In the genomic region with DNA sequence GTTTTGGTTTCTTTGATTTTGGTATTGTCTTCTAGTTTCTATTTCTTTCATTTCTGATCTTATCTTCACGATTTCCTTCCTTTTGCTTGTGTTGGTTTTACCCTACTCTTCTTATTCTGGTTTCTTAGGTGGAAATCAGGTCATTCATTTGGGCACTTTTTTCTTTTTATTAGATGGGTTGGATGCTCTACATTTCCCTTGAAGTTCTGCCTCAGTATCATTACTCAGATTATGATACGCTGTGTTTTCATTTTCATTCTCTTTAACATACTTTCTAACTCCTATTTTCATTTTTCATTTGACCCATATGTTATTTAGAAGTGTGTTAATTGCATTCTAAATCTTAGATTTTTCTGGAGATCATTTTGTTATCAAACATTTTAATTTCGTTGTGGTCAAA, we compare ENCODE assay signal across 20 cellular contexts.
DNase-seq lines count a peak whose midpoint lies in the region; ATAC-seq, FAIRE-seq and TF ChIP-seq lines count a peak whose summit lies in the region.
"Had no signal": no experiment of that assay in that cellular context is flagged by ENCODE, and none has a peak within 500 bp of the region (broad histone marks: within the 10 kb centered on the region; RNA-seq: fewer than 3 reads in every experiment).

No MANE protein-coding gene starts in this region.

- SMC1A ChIA-PET in GM12878 (lab: Charles Lee; ENCODE audit: uncharacterized antibody, unreplicated experiment): interaction anchor here (15.0 kb wide), 1 partner anchor 14 kb away, joined by 338 read pairs; no protein-coding TSS in a partner anchor

- DNase-seq in activated CD4-positive, CD25-positive, alpha-beta regulatory T cell (lab: John Stamatoyannopoulos, UW): no peak
- DNase-seq in stimulated activated naive CD8-positive, alpha-beta T cell treated with anti-CD3 and anti-CD28 coated beads, Interleukin-15, Interleukin-2, amounts not matched to agents 100 U/mL and 50 U/mL, for 24 hours: no peak
- DNase-seq in GM12878 (ENCODE audit: low read depth, low spot score) (no peak), SK-N-SH (no peak), breast epithelium (ENCODE audit: low spot score in 2 of 2) (no peak)
- DNase-seq: 8988T, DMS 273 treated with DMSO at 0.1 percent for 48 hours, HCEC 1CT, Karpas-422, MM.1S, NCI-H1105, NCI-H1694 treated with DMSO at 0.1 percent for 48 hours, NCI-H446 treated with DMSO at 0.1 percent for 48 hours, NCI-H82 had no signal

- peak overlapping the region; percentile 11 for H3K4me3 Mint-ChIP-seq in stimulated activated naive CD8-positive, alpha-beta T cell treated with anti-CD3 and anti-CD28 coated beads, Interleukin-15, Interleukin-2, amounts not matched to agents 100 ng/mL and 50 ng/mL, for 24 hours

- H3K36me3 Mint-ChIP-seq in stimulated activated naive CD8-positive, alpha-beta T cell treated with anti-CD3 and anti-CD28 coated beads, Interleukin-15, Interleukin-2, amounts not matched to agents 100 ng/mL and 50 ng/mL, for 24 hours (ENCODE audit: low read depth): no peaks in the 10 kb centered on the region

- no peak for FAIRE-seq in GM12878 (lab: Jason Lieb, UNC)

- no peaks in the 10 kb centered on the region for H3K9me3 Mint-ChIP-seq in stimulated activated naive CD8-positive, alpha-beta T cell treated with anti-CD3 and anti-CD28 coated beads, Interleukin-15, Interleukin-2, amounts not matched to agents 100 ng/mL and 50 ng/mL, for 24 hours

- H3F3A ChIP-seq in SK-N-SH (replicated peaks; ENCODE audit: insufficient read depth): no peaks in the 10 kb centered on the region

- CTCF ChIA-PET in GM12878 (lab: Yijun Ruan, JAX) (interaction anchor here (9.6 to 17.2 kb wide), 2 partner anchors 20 to 186 kb away, joined by 100 to 345 read pairs; no protein-coding TSS in a partner anchor), SK-N-SH (lab: Yijun Ruan, JAX) (interaction anchor here (1.2 to 5.9 kb wide), 3 partner anchors 8 to 187 kb away, joined by 3 to 30 read pairs (median 4); no protein-coding TSS in a partner anchor)

- H3K9ac ChIP-seq in GM12878 (ENCODE audit: control insufficient read depth, insufficient read depth, low read length): no peak overlapping the region
- H3K9ac ChIP-seq in SK-N-SH: no peak overlapping the region
- H3K9ac ChIP-seq: BLaER1 had no signal

- H3K4me3 ChIP-seq in GM12878 (peak overlapping the region; percentile 26; the same call in 1 of the 2 replicates), SK-N-SH (ENCODE audit: low read depth in 2 of 2, low read length in 1 of 2) (no peak overlapping the region), breast epithelium (no peak overlapping the region)
- H3K4me3 ChIP-seq: BLaER1 had no signal

- H3K27ac ChIP-seq in GM12878 (ENCODE audit: control insufficient read depth, insufficient read depth) (no peak overlapping the region), SK-N-SH (ENCODE audit: low read depth in 2 of 2, low read length in 1 of 2) (no peak overlapping the region), breast epithelium (no peak overlapping the region)
- H3K27ac ChIP-seq: BLaER1 had no signal

- H3K4me1 Mint-ChIP-seq in stimulated activated naive CD8-positive, alpha-beta T cell treated with anti-CD3 and anti-CD28 coated beads, Interleukin-15, Interleukin-2, amounts not matched to agents 100 ng/mL and 50 ng/mL, for 24 hours (ENCODE audit: low read depth): peaks cover 35% of the 10 kb centered on the region

- H3K27ac Mint-ChIP-seq in stimulated activated naive CD8-positive, alpha-beta T cell treated with anti-CD3 and anti-CD28 coated beads, Interleukin-15, Interleukin-2, amounts not matched to agents 100 ng/mL and 50 ng/mL, for 24 hours: peak overlapping the region; percentile 50

- no peaks in the 10 kb centered on the region for H3K36me3 ChIP-seq in GM12878 (ENCODE audit: control insufficient read depth in 2 of 2, insufficient read depth in 2 of 2, low read length in 1 of 2)
- H3K36me3 ChIP-seq in SK-N-SH (replicated peaks in 1 of 2; ENCODE audit: control insufficient read depth in 1 of 2, insufficient read depth in 2 of 2, low read length in 1 of 2): no peaks in the 10 kb centered on the region
- no peaks in the 10 kb centered on the region for H3K36me3 ChIP-seq in breast epithelium
- H3K36me3 ChIP-seq: BLaER1 had no signal

- WGBS in GM12878 (ENCODE audit: insufficient coverage, insufficient replicate concordance, low lambda C conversion rate, missing lambda C conversion rate): 28% methylated on average over 3 of the region's 3 CpGs
- WGBS in SK-N-SH (ENCODE audit: low lambda C conversion rate): 5% methylated on average over 3 of the region's 3 CpGs

- peaks cover 7% of the 10 kb centered on the region for H3K27me3 Mint-ChIP-seq in stimulated activated naive CD8-positive, alpha-beta T cell treated with anti-CD3 and anti-CD28 coated beads, Interleukin-15, Interleukin-2, amounts not matched to agents 100 ng/mL and 50 ng/mL, for 24 hours

- no peak for TF ChIP-seq POLR2A in GM12878 (IDR thresholded peaks at IDR 0.05; ENCODE audit: low read depth, low read length)
- no peak for TF ChIP-seq POLR2A in breast epithelium (IDR thresholded peaks at IDR 0.05)

- TF ChIP-seq CTCF in GM12878 (IDR thresholded peaks at IDR 0.05 in 2 of 3, conservative IDR thresholded peaks at IDR 0.05 in 1 of 3; ENCODE audit: control insufficient read depth in 2 of 3, extremely low read depth in 1 of 3, insufficient read depth in 1 of 3, low read depth in 3 of 3, low read length in 3 of 3) (no peak), SK-N-SH (IDR thresholded peaks at IDR 0.05) (no peak), breast epithelium (IDR thresholded peaks at IDR 0.05) (no peak)

- H3K27me3 ChIP-seq in GM12878 (replicated peaks in 1 of 2; ENCODE audit: control insufficient read depth in 2 of 2, insufficient read depth in 2 of 2, low read length in 1 of 2): no peaks in the 10 kb centered on the region
- H3K27me3 ChIP-seq in SK-N-SH (ENCODE audit: insufficient read depth): peaks cover 51% of the 10 kb centered on the region
- H3K27me3 ChIP-seq in breast epithelium: peaks cover 0 to 11% of the 10 kb centered on the region in 2 donors
- H3K27me3 ChIP-seq: BLaER1 had no signal

- TF ChIP-seq RAD21 in GM12878 (IDR thresholded peaks at IDR 0.05; ENCODE audit: insufficient read depth, low read depth, low read length) (no peak), SK-N-SH (IDR thresholded peaks at IDR 0.05; ENCODE audit: low read length) (no peak)

- POLR2A ChIA-PET in GM12878 (lab: Charles Lee) (interaction anchor here (1.7 to 7.0 kb wide), 2 partner anchors 11 to 17 kb away, joined by 10 to 58 read pairs; no protein-coding TSS in a partner anchor), SK-N-SH (lab: Yijun Ruan, JAX) (no interaction called here)

- H4K20me1 ChIP-seq in GM12878 (ENCODE audit: control insufficient read depth, insufficient read depth) (no peaks in the 10 kb centered on the region), SK-N-SH (ENCODE audit: insufficient read depth) (no peaks in the 10 kb centered on the region)
- H4K20me1 ChIP-seq: BLaER1 had no signal

- H3K4me2 ChIP-seq in GM12878 (ENCODE audit: control insufficient read depth, insufficient read depth) (peak overlapping the region; percentile 43), SK-N-SH (no peak overlapping the region)
- H3K4me2 ChIP-seq: BLaER1 had no signal

- H3K4me1 ChIP-seq in GM12878 (ENCODE audit: control insufficient read depth, insufficient read depth, low read length) (peaks cover 45% of the 10 kb centered on the region), SK-N-SH (ENCODE audit: control insufficient read depth in 1 of 2, insufficient read depth in 2 of 2, low read depth in 1 of 2, low read length in 1 of 2) (no peaks in the 10 kb centered on the region), breast epithelium (no peaks in the 10 kb centered on the region)

- BruUV-seq in GM12878 (replicated peaks; lab: Mats Ljungman, UMichigan): no TSS peak

- intact Hi-C loops in GM12878 (cut with micrococcal nuclease; ENCODE audit: unreplicated experiment) (no loop called here), breast epithelium (cut with DNase I; ENCODE audit: low total_unique reads) (no loop called here)

- H3K9me2 ChIP-seq in SK-N-SH: no peaks in the 10 kb centered on the region

- RAD21 ChIA-PET in GM12878 (lab: Charles Lee; ENCODE audit: unreplicated experiment): interaction anchor here (12.2 kb wide), 1 partner anchor 19 kb away, joined by 157 read pairs; no protein-coding TSS in a partner anchor

- peak; percentile 62 to 63 for ATAC-seq in activated CD4-positive, CD25-positive, alpha-beta regulatory T cell treated with anti-CD3 and anti-CD28 coated beads, Interleukin-2, amount 50 U/mL, for 24 hours
- no peak for ATAC-seq in stimulated activated naive CD8-positive, alpha-beta T cell treated with anti-CD3 and anti-CD28 coated beads, Interleukin-15, Interleukin-2, amounts not matched to agents 100 U/mL and 50 U/mL, for 24 hours
- ATAC-seq in GM12878: peak; percentile 23; the same call in 2 of the 3 replicates
- no peak for ATAC-seq in HG02571 (IDR thresholded peaks at IDR 0.05; ENCODE audit: unreplicated experiment)
- ATAC-seq: Panc1, Right ventricle myocardium inferior had no signal

- H2AFZ ChIP-seq in GM12878 (ENCODE audit: control insufficient read depth, low read depth, low read length): no peak overlapping the region; the same call in 1 of the 2 replicates
- no peak overlapping the region for H2AFZ ChIP-seq in SK-N-SH (ENCODE audit: low read depth)

- in situ Hi-C loops in GM12878 (cut with MboI): loop anchor here (10.0 kb wide), 1 partner anchor 453 kb away; no protein-coding TSS in a partner anchor

- no peaks in the 10 kb centered on the region for H3K79me2 ChIP-seq in GM12878 (ENCODE audit: control insufficient read depth, insufficient read depth, low read length)
- H3K79me2 ChIP-seq in SK-N-SH (ENCODE audit: insufficient read depth): no peaks in the 10 kb centered on the region

- H3K9me3 ChIP-seq in GM12878 (replicated peaks; ENCODE audit: control insufficient read depth, insufficient read depth, low read length): peaks cover 2% of the 10 kb centered on the region; the same call in 2 of the 3 replicates
- H3K9me3 ChIP-seq in SK-N-SH: no peaks in the 10 kb centered on the region
- no peaks in the 10 kb centered on the region for H3K9me3 ChIP-seq in breast epithelium
- H3K9me3 ChIP-seq: BLaER1 had no signal

- TF ChIP-seq EP300 in GM12878 (IDR thresholded peaks at IDR 0.05; ENCODE audit: borderline replicate concordance in 1 of 2, control insufficient read depth in 1 of 2, low read depth in 2 of 2, low read length in 2 of 2) (no peak), SK-N-SH (IDR thresholded peaks at IDR 0.05; ENCODE audit: borderline replicate concordance in 1 of 2, low read depth in 1 of 2, low read length in 1 of 2) (no peak)

TF ChIP-seq in GM12878, 131 proteins besides CTCF, POLR2A, EP300 and RAD21:
- TF ChIP-seq JUNB (IDR thresholded peaks at IDR 0.05): 0 out of 2 replicates have a peak, but pooled peaks have one; percentile 9
- TF ChIP-seq PAX5 (IDR thresholded peaks at IDR 0.05; ENCODE audit: borderline replicate concordance, low read depth, low read length): no peak

TF ChIP-seq in SK-N-SH, 30 proteins besides CTCF, POLR2A, EP300 and RAD21 (continues in another document):
- TF ChIP-seq EZH2phosphoT487 (IDR thresholded peaks at IDR 0.05; ENCODE audit: borderline replicate concordance, low read depth): no peak
- no peak for TF ChIP-seq POLR2AphosphoS5 (IDR thresholded peaks at IDR 0.05; ENCODE audit: low read depth, low read length)

Comparison
In these comparisons a context has a peak if more than half of its experiments do, and no peak if none do; other contexts are left out.
1. ATAC-seq: peak in activated CD4-positive, CD25-positive, alpha-beta regulatory T cell treated with anti-CD3 and anti-CD28 coated beads, Interleukin-2, amount 50 U/mL, for 24 hours (2 of 2) and GM12878 (single experiment); none in stimulated activated naive CD8-positive, alpha-beta T cell treated with anti-CD3 and anti-CD28 coated beads, Interleukin-15, Interleukin-2, amounts not matched to agents 100 U/mL and 50 U/mL, for 24 hours (single experiment) and HG02571 (single experiment).